In genomic region chr7:128879939-128880746, GRCh38 we compare ENCODE assay signal across 9 cellular contexts. TPM values are rescaled to one million over a fixed set of nuclear protein-coding genes. Genes with fewer than 3 reads are reported as not detected.
A peak's percentile ranks its signal among the peaks of the same experiment; 100 is the strongest.
DNase-seq lines count a peak whose midpoint lies in the region; ATAC-seq and TF ChIP-seq lines count a peak whose summit lies in the region.
"Had no signal": no experiment of that assay in that cellular context is flagged by ENCODE, and none has a peak within 500 bp of the region (broad histone marks: within the 10 kb centered on the region; RNA-seq: fewer than 3 reads in every experiment).

No MANE protein-coding gene starts in this region.

- H3K27ac ChIP-seq in foreskin keratinocyte, result no peak overlapping the region

- no peak overlapping the region for H3K4me3 Mint-ChIP-seq in activated T-cell treated with anti-CD3 and anti-CD28 coated beads, Interleukin-2, amount 50 U/mL, for 24 hours
- H3K4me3 Mint-ChIP-seq: IgD-negative memory B cell had no signal

- ATAC-seq in foreskin keratinocyte, result peak; percentile 68
- no peak for ATAC-seq in GM21717 (IDR thresholded peaks at IDR 0.05; ENCODE audit: unreplicated experiment)
- ATAC-seq in GM21367 (IDR thresholded peaks at IDR 0.05; ENCODE audit: unreplicated experiment), result no peak

- no peaks in the 10 kb centered on the region for H3K4me1 ChIP-seq in foreskin keratinocyte

- peaks cover 3% of the 10 kb centered on the region for H3K4me1 Mint-ChIP-seq in activated T-cell treated with anti-CD3 and anti-CD28 coated beads, Interleukin-2, amount 50 U/mL, for 24 hours (ENCODE audit: low read depth)

- TF ChIP-seq CTCF in foreskin keratinocyte (conservative IDR thresholded peaks at IDR 0.05), result peak; percentile 91

- H3K27me3 Mint-ChIP-seq in activated T-cell treated with anti-CD3 and anti-CD28 coated beads, Interleukin-2, amount 50 U/mL, for 24 hours, result peaks cover 2% of the 10 kb centered on the region
- H3K27me3 Mint-ChIP-seq: IgD-negative memory B cell had no signal

- no peaks in the 10 kb centered on the region for H3K27me3 ChIP-seq in foreskin keratinocyte

- H3K36me3 Mint-ChIP-seq in activated T-cell treated with anti-CD3 and anti-CD28 coated beads, Interleukin-2, amount 50 U/mL, for 24 hours (ENCODE audit: low read depth), result no peaks in the 10 kb centered on the region

- H3K27ac Mint-ChIP-seq in activated T-cell treated with anti-CD3 and anti-CD28 coated beads, Interleukin-2, amount 50 U/mL, for 24 hours, result no peak overlapping the region
- H3K27ac Mint-ChIP-seq: IgD-negative memory B cell had no signal

- DNase-seq in DMS79 (lab: John Stamatoyannopoulos, UW) (peak; percentile 60), LoVo (ENCODE audit: low spot score) (peak; percentile 45), SW 1271 (lab: John Stamatoyannopoulos, UW) (peak; percentile 15 to 31), foreskin keratinocyte (peak in 1 of 2 donors; percentile 26), pons (ENCODE audit: low spot score) (peak; percentile 72)
- no peak for DNase-seq in activated T-cell treated with anti-CD3 and anti-CD28 coated beads, Interleukin-2, amount 50 U/mL, for 24 hours

- no peaks in the 10 kb centered on the region for H3K9me3 Mint-ChIP-seq in activated T-cell treated with anti-CD3 and anti-CD28 coated beads, Interleukin-2, amount 50 U/mL, for 24 hours
- H3K9me3 Mint-ChIP-seq: IgD-negative memory B cell had no signal

RNA-seq across cellular contexts. Expression of gene ATP6V1F, which starts 17.5 kb away (rescaled TPM):
- 126 and 133 TPM in 2 replicates for total RNA-seq in foreskin keratinocyte
- 266 and 275 TPM in 2 replicates for polyA plus RNA-seq in foreskin keratinocyte

RNA-seq across cellular contexts. Expression of gene KCP, which starts 30.4 kb away (rescaled TPM):
- 0.03 TPM in 1 of 2 replicates, not detected in the other for total RNA-seq in foreskin keratinocyte
- 0.03 TPM in 2 replicates for polyA plus RNA-seq in foreskin keratinocyte

RNA-seq across cellular contexts. Expression of gene FLNC, which starts 49.9 kb away (rescaled TPM):
- 0.61 and 1.2 TPM in 2 replicates for total RNA-seq in foreskin keratinocyte
- 0.20 and 0.38 TPM in 2 replicates for polyA plus RNA-seq in foreskin keratinocyte
- polyA plus RNA-seq: IgD-negative memory B cell had no signal

RNA-seq across cellular contexts. Expression of gene IRF5, which starts 57.6 kb away (rescaled TPM):
- total RNA-seq in foreskin keratinocyte, result 0.81 and 1.1 TPM in 2 replicates
- 0.71 and 0.74 TPM in 2 replicates for polyA plus RNA-seq in foreskin keratinocyte
